ENCODE assay signal across 6 cellular contexts in genomic region chr9:128190516-128191405, GRCh38. TPM values are rescaled to one million over a fixed set of nuclear protein-coding genes. Genes with fewer than 3 reads are reported as not detected.
DNase-seq lines count a peak whose midpoint lies in the region; ATAC-seq and TF ChIP-seq lines count a peak whose summit lies in the region.

No MANE protein-coding gene starts in this region.

- peak overlapping the region; percentile 94 to 100 (median 98) for H3K4me3 Mint-ChIP-seq in brain
- H3K4me3 Mint-ChIP-seq in natural killer cell treated with Interleukin-12 subunit alpha and Interleukin-12 subunit beta and Interleukin-15 and Interleukin-18, amount 100 ng/mL, for 72 hours, result peak overlapping the region; percentile 98

- peak; percentile 14 for ATAC-seq in HG02970 (IDR thresholded peaks at IDR 0.05; ENCODE audit: low FRiP score, unreplicated experiment)
- peak; percentile 61 to 70 for ATAC-seq in natural killer cell treated with Interleukin-12 subunit alpha and Interleukin-12 subunit beta and Interleukin-15 and Interleukin-18, amount 100 ng/mL, for 72 hours

- H3K27me3 Mint-ChIP-seq in brain, result peaks cover 11% of the 10 kb centered on the region
- no peaks in the 10 kb centered on the region for H3K27me3 Mint-ChIP-seq in natural killer cell treated with Interleukin-12 subunit alpha and Interleukin-12 subunit beta and Interleukin-15 and Interleukin-18, amount 100 ng/mL, for 72 hours

- peaks cover 36% of the 10 kb centered on the region for H3K4me1 Mint-ChIP-seq in brain
- H3K4me1 Mint-ChIP-seq in natural killer cell treated with Interleukin-12 subunit alpha and Interleukin-12 subunit beta and Interleukin-15 and Interleukin-18, amount 100 ng/mL, for 72 hours (ENCODE audit: low read depth in 2 of 2), result peaks cover 11 to 30% of the 10 kb centered on the region in 2 donors

- H3K27ac Mint-ChIP-seq in brain, result peak overlapping the region; percentile 95 to 99 (median 99)
- peak overlapping the region; percentile 77 to 90 for H3K27ac Mint-ChIP-seq in natural killer cell treated with Interleukin-12 subunit alpha and Interleukin-12 subunit beta and Interleukin-15 and Interleukin-18, amount 100 ng/mL, for 72 hours

- peak in 9 of 14 donors; percentile 21 to 78 (median 51) for DNase-seq in C1 segment of cervical spinal cord (lab: John Stamatoyannopoulos, UW)
- DNase-seq in natural killer cell treated with Interleukin-12 subunit alpha and Interleukin-12 subunit beta and Interleukin-15 and Interleukin-18, amount 100 ng/mL, for 72 hours (ENCODE audit: low spot score), result no peak
- DNase-seq in LoVo (ENCODE audit: low spot score), result no peak
- DNase-seq in cerebellum (ENCODE audit: low spot score), result no peak

- H3K9me3 Mint-ChIP-seq in brain, result no peaks in the 10 kb centered on the region
- H3K9me3 Mint-ChIP-seq in natural killer cell treated with Interleukin-12 subunit alpha and Interleukin-12 subunit beta and Interleukin-15 and Interleukin-18, amount 100 ng/mL, for 72 hours, result no peaks in the 10 kb centered on the region

- TF ChIP-seq CTCF in brain (conservative IDR thresholded peaks at IDR 0.05), result no peak

- peaks cover 41% of the 10 kb centered on the region for H3K36me3 Mint-ChIP-seq in brain
- H3K36me3 Mint-ChIP-seq in natural killer cell treated with Interleukin-12 subunit alpha and Interleukin-12 subunit beta and Interleukin-15 and Interleukin-18, amount 100 ng/mL, for 72 hours, result peaks cover 6% of the 10 kb centered on the region

RNA-seq across cellular contexts. Expression of gene CIZ1, which starts 0.6 kb away (rescaled TPM):
- 167 TPM for polyA plus RNA-seq in brain (ENCODE audit: insufficient read depth, low read depth, low replicate concordance)
- total RNA-seq in natural killer cell treated with Interleukin-12 subunit alpha and Interleukin-12 subunit beta and Interleukin-15 and Interleukin-18, amount 100 ng/mL, for 72 hours, result 100 to 1,000 TPM; 114 to 135 TPM
- total RNA-seq in cerebellum, result 30.8 TPM

RNA-seq across cellular contexts. Expression of gene DNM1, which starts 12.4 kb away (rescaled TPM):
- 191 TPM for polyA plus RNA-seq in brain (ENCODE audit: insufficient read depth, low read depth, low replicate concordance)
- total RNA-seq in natural killer cell treated with Interleukin-12 subunit alpha and Interleukin-12 subunit beta and Interleukin-15 and Interleukin-18, amount 100 ng/mL, for 72 hours, result 1 to 10 TPM in 1 of 2 donors, under 1 TPM in 1; 0.52 to 1.1 TPM
- 120 TPM for total RNA-seq in cerebellum

RNA-seq across cellular contexts. Expression of gene BBLN, which starts 30.7 kb away (rescaled TPM):
- polyA plus RNA-seq in brain (ENCODE audit: insufficient read depth, low read depth, low replicate concordance), result 404 TPM
- 10 to 100 TPM; 58.1 to 60.4 TPM for total RNA-seq in natural killer cell treated with Interleukin-12 subunit alpha and Interleukin-12 subunit beta and Interleukin-15 and Interleukin-18, amount 100 ng/mL, for 72 hours
- total RNA-seq in cerebellum, result 24.9 TPM

RNA-seq across cellular contexts. Expression of gene LCN2, which starts 41.5 kb away (rescaled TPM):
- not detected for polyA plus RNA-seq in brain (ENCODE audit: insufficient read depth, low read depth, low replicate concordance)
- not detected for total RNA-seq in natural killer cell treated with Interleukin-12 subunit alpha and Interleukin-12 subunit beta and Interleukin-15 and Interleukin-18, amount 100 ng/mL, for 72 hours
- total RNA-seq in cerebellum, result not detected

Comparison
In these comparisons a context has a peak if more than half of its experiments do, and no peak if none do; other contexts are left out.
1. DNase-seq: peak in C1 segment of cervical spinal cord (9 of 14); none in natural killer cell treated with Interleukin-12 subunit alpha and Interleukin-12 subunit beta and Interleukin-15 and Interleukin-18, amount 100 ng/mL, for 72 hours (single experiment), LoVo (single experiment) and cerebellum (single experiment).
2. RNA of gene DNM1, which starts 12.4 kb away (total RNA-seq): 120 TPM in cerebellum (single experiment); 0.52 to 1.1 TPM in natural killer cell treated with Interleukin-12 subunit alpha and Interleukin-12 subunit beta and Interleukin-15 and Interleukin-18, amount 100 ng/mL, for 72 hours; every median in the first group is over 10 times any median in the second.